ENCODE assay signal across 19 cellular contexts in the genomic region with DNA sequence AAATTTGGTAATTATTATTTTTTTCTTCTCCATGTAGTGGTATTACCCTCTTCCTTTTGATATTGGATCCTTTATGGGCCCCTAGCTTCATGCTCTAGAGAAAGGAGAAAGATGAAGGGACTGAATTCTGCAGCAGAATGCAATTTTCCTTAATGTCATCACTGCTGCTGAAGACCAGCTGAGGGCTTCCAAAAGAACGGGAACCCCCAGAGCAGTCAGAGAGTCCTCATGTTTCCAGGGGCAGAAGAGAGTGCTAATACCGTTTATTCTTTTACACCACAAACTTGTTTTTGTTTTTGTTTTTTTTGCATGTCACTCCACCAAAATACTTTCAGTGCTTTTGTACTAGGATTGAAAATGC. TPM values are rescaled to one million over a fixed set of nuclear protein-coding genes. Genes with fewer than 3 reads are reported as not detected.
DNase-seq lines count a peak whose midpoint lies in the region; ATAC-seq and TF ChIP-seq lines count a peak whose summit lies in the region.
"Had no signal": no experiment of that assay in that cellular context is flagged by ENCODE, and none has a peak within 500 bp of the region (broad histone marks: within the 10 kb centered on the region; RNA-seq: fewer than 3 reads in every experiment).

No MANE protein-coding gene starts in this region.

- H3K79me2 ChIP-seq in SK-N-SH (ENCODE audit: insufficient read depth) (no peaks in the 10 kb centered on the region), mammary epithelial cell (ENCODE audit: insufficient read depth, low read length) (no peaks in the 10 kb centered on the region)

- H3K27me3 Mint-ChIP-seq in natural killer cell (ENCODE audit: low read depth in 2 of 2) = peaks cover 45 to 63% of the 10 kb centered on the region in 2 donors

- TF ChIP-seq CTCF in SK-N-SH (IDR thresholded peaks at IDR 0.05) = no peak
- TF ChIP-seq CTCF in mammary epithelial cell (conservative IDR thresholded peaks at IDR 0.05 in 1 of 2, IDR thresholded peaks at IDR 0.05 in 1 of 2; ENCODE audit: extremely low read depth in 1 of 2, insufficient read depth in 1 of 2, low read depth in 1 of 2, low read length in 2 of 2) = no peak
- TF ChIP-seq CTCF in natural killer cell (IDR thresholded peaks at IDR 0.05) = no peak
- TF ChIP-seq CTCF in tibial nerve (IDR thresholded peaks at IDR 0.05) = no peak

- intact Hi-C loops in mammary epithelial cell (cut with micrococcal nuclease) (loop anchor here (10.0 kb wide), 1 partner anchor 266 kb away; no protein-coding TSS in a partner anchor), natural killer cell (cut with micrococcal nuclease) (no loop called here)

- no peak overlapping the region for H3K27ac ChIP-seq in SK-N-SH (ENCODE audit: low read depth in 2 of 2, low read length in 1 of 2)
- no peak overlapping the region for H3K27ac ChIP-seq in mammary epithelial cell (ENCODE audit: insufficient read depth, low read depth, low read length)
- H3K27ac ChIP-seq in tibial nerve = peak overlapping the region in 3 of 4 donors; percentile 2 to 63 (median 30)
- H3K27ac ChIP-seq: BLaER1 had no signal

- in situ Hi-C loops in mammary epithelial cell (cut with MboI; ENCODE audit: low sequenced_read_pairs in 2 of 2) = loop anchor here (25.0 kb wide), 1 partner anchor 847 kb away; no protein-coding TSS in a partner anchor

- H3K9me2 ChIP-seq in SK-N-SH = no peaks in the 10 kb centered on the region

- H3K4me1 ChIP-seq in SK-N-SH (ENCODE audit: control insufficient read depth in 1 of 2, insufficient read depth in 2 of 2, low read depth in 1 of 2, low read length in 1 of 2) (no peaks in the 10 kb centered on the region; a peak in 1 of 4 replicates), mammary epithelial cell (ENCODE audit: insufficient read depth, low read length) (peaks cover 40% of the 10 kb centered on the region), tibial nerve (peaks cover 5 to 34% (median 6%) of the 10 kb centered on the region in 4 donors)
- H3K4me1 ChIP-seq: BLaER1, Caco-2 had no signal

- H4K20me1 ChIP-seq in SK-N-SH (ENCODE audit: insufficient read depth) = no peaks in the 10 kb centered on the region
- no peaks in the 10 kb centered on the region for H4K20me1 ChIP-seq in mammary epithelial cell (ENCODE audit: insufficient read depth, low read length)
- H4K20me1 ChIP-seq: BLaER1 had no signal

- CTCF ChIA-PET in SK-N-SH (lab: Yijun Ruan, JAX) = interaction anchor here (0.7 to 2.4 kb wide), 19 partner anchors 9 to 863 kb away, joined by 3 to 19 read pairs (median 5); no protein-coding TSS in a partner anchor
- CTCF ChIA-PET in mammary epithelial cell (lab: Charles Lee; ENCODE audit: low non-redundant PET) = interaction anchor here (0.6 kb wide), 3 partner anchors 14 to 357 kb away, joined by 3 to 5 read pairs (median 5); no protein-coding TSS in a partner anchor

- peaks cover 40% of the 10 kb centered on the region for H3K27me3 ChIP-seq in SK-N-SH (ENCODE audit: insufficient read depth)
- H3K27me3 ChIP-seq in mammary epithelial cell (ENCODE audit: insufficient read depth, low read length) = peaks cover 12% of the 10 kb centered on the region
- peaks cover 0 to 43% of the 10 kb centered on the region in 2 donors for H3K27me3 ChIP-seq in tibial nerve
- H3K27me3 ChIP-seq: BLaER1 had no signal

- H3K4me2 ChIP-seq in SK-N-SH (0 out of 2 replicates have a peak overlapping the region, but pooled peaks have one; percentile 42), mammary epithelial cell (ENCODE audit: insufficient read depth, low read depth, low read length) (peak overlapping the region; percentile 50)
- H3K4me2 ChIP-seq: BLaER1 had no signal

- no peak for TF ChIP-seq POLR2A in tibial nerve (IDR thresholded peaks at IDR 0.05)

- no peak overlapping the region for H3K27ac Mint-ChIP-seq in natural killer cell
- H3K27ac Mint-ChIP-seq: activated CD4-positive, alpha-beta memory T cell treated with anti-CD3 and anti-CD28 coated beads, Interleukin-2, amount 10 ng/mL, durations not matched to agents 7 days and 5 days had no signal

- WGBS in SK-N-SH (ENCODE audit: low lambda C conversion rate) = 9% methylated on average over 2 of the region's 2 CpGs
- 92% methylated on average over 2 of the region's 2 CpGs for WGBS in mammary epithelial cell (ENCODE audit: low coverage, missing lambda C conversion rate)
- WGBS in tibial nerve, 2 donors = 3 to 13% methylated on average over 2 of the region's 2 CpGs

- H3K4me3 Mint-ChIP-seq in natural killer cell = peak overlapping the region; percentile 29

- TF ChIP-seq EP300 in SK-N-SH (IDR thresholded peaks at IDR 0.05; ENCODE audit: borderline replicate concordance in 1 of 2, low read depth in 1 of 2, low read length in 1 of 2) = no peak
- TF ChIP-seq EP300 in tibial nerve (IDR thresholded peaks at IDR 0.05) = no peak

- BruUV-seq in mammary epithelial cell (replicated peaks; lab: Mats Ljungman, UMichigan) = no TSS peak

- ATAC-seq in SK-N-SH treated with all-trans-retinoic acid at 6 μM for 48 hours = no peak
- ATAC-seq in natural killer cell = no peak
- ATAC-seq in HG02981 (IDR thresholded peaks at IDR 0.05; ENCODE audit: unreplicated experiment) = no peak
- ATAC-seq: naive thymus-derived CD8-positive, alpha-beta T cell had no signal

- peaks cover 11 to 13% of the 10 kb centered on the region in 2 donors for H3K4me1 Mint-ChIP-seq in natural killer cell

- DNase-seq in SK-N-SH (no peak), mammary epithelial cell (peak; percentile 11), natural killer cell (no peak), tibial nerve (ENCODE audit: low spot score in 2 of 2) (no peak)
- no peak for DNase-seq in activated CD4-positive, alpha-beta T cell treated with anti-CD3 and anti-CD28 coated beads, Interleukin-2, amount 50 U/mL, for 48 hours
- DNase-seq in activated CD4-positive, alpha-beta T cell treated with anti-CD3 and anti-CD28 coated beads for 1 hour = no peak
- DNase-seq: activated T-cell treated with anti-CD3 and anti-CD28 coated beads, Interleukin-2, amount 50 U/mL, for 1 hour; naive thymus-derived CD8-positive, alpha-beta T cell; NCI-H1417 treated with DMSO at 0.1 percent for 48 hours; Right ventricle myocardium superior; stimulated activated CD4-positive, alpha-beta T cell treated with anti-CD3 and anti-CD28 coated beads, Interleukin-4, amount 100 ng/mL, for 4 hours had no signal

- H3K36me3 ChIP-seq in SK-N-SH (replicated peaks in 1 of 2; ENCODE audit: control insufficient read depth in 1 of 2, insufficient read depth in 2 of 2, low read length in 1 of 2) (no peaks in the 10 kb centered on the region), mammary epithelial cell (ENCODE audit: insufficient read depth, low read length) (no peaks in the 10 kb centered on the region), tibial nerve (no peaks in the 10 kb centered on the region)
- H3K36me3 ChIP-seq: BLaER1 had no signal

- no peaks in the 10 kb centered on the region for H3F3A ChIP-seq in SK-N-SH (replicated peaks; ENCODE audit: insufficient read depth)

- H3K9me3 Mint-ChIP-seq in natural killer cell = peaks cover 4 to 5% of the 10 kb centered on the region in 2 donors
- H3K9me3 Mint-ChIP-seq: activated CD4-positive, alpha-beta memory T cell treated with anti-CD3 and anti-CD28 coated beads, Interleukin-2, amount 10 ng/mL, durations not matched to agents 7 days and 5 days had no signal

- no peak overlapping the region; a peak in 1 of 4 replicates for H3K4me3 ChIP-seq in SK-N-SH (ENCODE audit: low read depth in 2 of 2, low read length in 1 of 2)
- H3K4me3 ChIP-seq in mammary epithelial cell (replicated peaks in 1 of 3; ENCODE audit: insufficient read depth in 1 of 3, low read depth in 2 of 3, low read length in 3 of 3) = no peak overlapping the region
- H3K4me3 ChIP-seq in tibial nerve = no peak overlapping the region
- H3K4me3 ChIP-seq: BLaER1 had no signal

- POLR2A ChIA-PET in SK-N-SH (lab: Yijun Ruan, JAX) = no interaction called here

- TF ChIP-seq RAD21 in SK-N-SH (IDR thresholded peaks at IDR 0.05; ENCODE audit: low read length) = no peak

- H3K9ac ChIP-seq in SK-N-SH (no peak overlapping the region), mammary epithelial cell (ENCODE audit: insufficient read depth, low read length) (no peak overlapping the region)
- H3K9ac ChIP-seq: BLaER1 had no signal

- H3K9me3 ChIP-seq in SK-N-SH (no peaks in the 10 kb centered on the region), mammary epithelial cell (replicated peaks; ENCODE audit: insufficient read depth, low read length) (peaks cover 15% of the 10 kb centered on the region), tibial nerve (peaks cover 0 to 15% (median 0%) of the 10 kb centered on the region in 4 donors)
- H3K9me3 ChIP-seq: Caco-2 had no signal

- H2AFZ ChIP-seq in SK-N-SH (ENCODE audit: low read depth) (no peak overlapping the region), mammary epithelial cell (ENCODE audit: low read depth, low read length) (no peak overlapping the region)

- H3K36me3 Mint-ChIP-seq in natural killer cell = peaks cover 27% of the 10 kb centered on the region

- dilution Hi-C loops in mammary epithelial cell (cut with HindIII; ENCODE audit: low sequenced_read_pairs) = no loop called here

TF ChIP-seq in SK-N-SH, 30 proteins besides CTCF, POLR2A, EP300 and RAD21 (continues in another document):
- TF ChIP-seq ELF1 (IDR thresholded peaks at IDR 0.05) (no peak), EZH2phosphoT487 (IDR thresholded peaks at IDR 0.05; ENCODE audit: borderline replicate concordance, low read depth) (no peak)

TF ChIP-seq in SK-N-SH treated with all-trans-retinoic acid at 6 μM for 48 hours, 23 proteins besides CTCF, POLR2A, EP300 and RAD21 (continues in another document):
- no peak for TF ChIP-seq ZNF70 (CRISPR knock-in tag; IDR thresholded peaks at IDR 0.05)
- no peak for TF ChIP-seq ISL1 (CRISPR knock-in tag; IDR thresholded peaks at IDR 0.05)
- TF ChIP-seq ZFP30 (CRISPR knock-in tag; IDR thresholded peaks at IDR 0.05) = no peak
- TF ChIP-seq BACH2 (CRISPR knock-in tag; IDR thresholded peaks at IDR 0.05; ENCODE audit: borderline replicate concordance) = no peak
- no peak for TF ChIP-seq ZC3H10 (CRISPR knock-in tag; IDR thresholded peaks at IDR 0.05)
- no peak for TF ChIP-seq GLIS3 (CRISPR knock-in tag; IDR thresholded peaks at IDR 0.05)

RNA-seq across cellular contexts. Expression of gene TBX15, which starts 21.1 kb away (rescaled TPM):
- polyA plus RNA-seq in SK-N-SH (2012; rRNA removed) (0.02 TPM in 1 of 2 replicates, not detected in the other), mammary epithelial cell (0.01 TPM)
- polyA plus RNA-seq in SK-N-SH (2012; cell fraction: cytosol; rRNA removed) = 0.01 TPM in 1 of 2 replicates, not detected in the other
- polyA plus RNA-seq in SK-N-SH (2012; cell fraction: nucleus; rRNA removed) = 0.01 TPM in 1 of 2 replicates, not detected in the other
- total RNA-seq in mammary epithelial cell (under 1 TPM in 1 of 2 donors, not detected in 1; 0.17 TPM), natural killer cell (not detected), tibial nerve (10 to 100 TPM; 38.7 to 57.0 (median 48.2) TPM)
- 2.3 TPM for polyA minus RNA-seq in mammary epithelial cell
- total RNA-seq: A172; activated CD4-positive, alpha-beta memory T cell treated with anti-CD3 and anti-CD28 coated beads, Interleukin-2, amount 10 ng/mL, durations not matched to agents 7 days and 5 days; kidney epithelial cell; naive thymus-derived CD8-positive, alpha-beta T cell had no signal
- polyA plus RNA-seq: IgD-negative memory B cell; naive thymus-derived CD8-positive, alpha-beta T cell had no signal

Comparison
In these comparisons a context has a peak if more than half of its experiments do, and no peak if none do; other contexts are left out.
1. H3K27ac ChIP-seq: peak in tibial nerve (3 of 4); none in SK-N-SH (0 of 2) and mammary epithelial cell (single experiment).
2. RNA of gene TBX15, which starts 21.1 kb away (total RNA-seq): 38.7 to 57.0 TPM in tibial nerve; 0.17 TPM in mammary epithelial cell and not detected in natural killer cell; every median in the first group is over 10 times any median in the second.